In genomic region chr19:12545267-12545666, GRCh38 we compare ENCODE assay signal across 27 cellular contexts. TPM values are rescaled to one million over a fixed set of nuclear protein-coding genes. Genes with fewer than 3 reads are reported as not detected.
DNase-seq lines count a peak whose midpoint lies in the region; ATAC-seq and TF ChIP-seq lines count a peak whose summit lies in the region.
"Had no signal": no experiment of that assay in that cellular context is flagged by ENCODE, and none has a peak within 500 bp of the region (broad histone marks: within the 10 kb centered on the region; RNA-seq: fewer than 3 reads in every experiment).

No MANE protein-coding gene starts in this region.

- peaks cover 3% of the 10 kb centered on the region for H3K36me3 ChIP-seq in CD8-positive, alpha-beta T cell (ENCODE audit: insufficient read depth, low read length)
- H3K36me3 ChIP-seq: breast epithelium, ovary had no signal

- POLR2A ChIA-PET in CD8-positive, alpha-beta T cell (lab: Charles Lee): no interaction called here
- POLR2A ChIA-PET in naive thymus-derived CD8-positive, alpha-beta T cell (lab: Charles Lee): no interaction called here

- CTCF ChIA-PET in CD8-positive, alpha-beta T cell (lab: Charles Lee): interaction anchor here (1.3 kb wide), 1 partner anchor 18 kb away, joined by 3 read pairs; no protein-coding TSS in a partner anchor

- TF ChIP-seq CTCF in CD8-positive, alpha-beta T cell (IDR thresholded peaks at IDR 0.05): no peak

- intact Hi-C loops in CD8-positive, alpha-beta T cell (cut with DNase I, micrococcal nuclease): no loop called here

- H3K27ac ChIP-seq in CD8-positive, alpha-beta T cell (ENCODE audit: low read depth, low read length): no peak overlapping the region
- H3K27ac ChIP-seq: lower lobe of right lung, ovary, SK-N-MC, thyroid gland had no signal

- in situ Hi-C loops in KBM-7 (cut with MboI; ENCODE audit: low pct_unique_long_range_greater_than_20kb, low sequenced_read_pairs): no loop called here

- H3K27ac Mint-ChIP-seq in CD8-positive, alpha-beta T cell: peak overlapping the region; percentile 47
- H3K27ac Mint-ChIP-seq in naive thymus-derived CD8-positive, alpha-beta T cell: peak overlapping the region in 7 of 10 donors; percentile 6 to 76 (median 60)
- H3K27ac Mint-ChIP-seq: activated T-helper 1 cell treated with anti-CD3 and anti-CD28 coated beads, Interleukin-12 subunit alpha, Interleukin-12 subunit beta, Interleukin-2, Interleukin-4 antibody, amounts not matched to agents 30 ng/mL and 10 ng/mL and 1 ng/mL, durations not matched to agents 14 hours and 24 hours and 36 hours; T-helper 1 cell treated with Interleukin-12 subunit alpha and Interleukin-12 subunit beta and Interleukin-4 antibody, amounts not matched to agents 30 μg/mL and 1 μg/mL, for 36 hours had no signal

- no peaks in the 10 kb centered on the region for H3K27me3 ChIP-seq in CD8-positive, alpha-beta T cell (ENCODE audit: insufficient read depth, low read length)
- H3K27me3 ChIP-seq: breast epithelium, ovary, thyroid gland had no signal

- H3K36me3 Mint-ChIP-seq in CD8-positive, alpha-beta T cell: peaks cover 51% of the 10 kb centered on the region
- peaks cover 10 to 69% (median 22%) of the 10 kb centered on the region in 3 donors for H3K36me3 Mint-ChIP-seq in naive thymus-derived CD8-positive, alpha-beta T cell

- H3K27me3 Mint-ChIP-seq in CD8-positive, alpha-beta T cell (ENCODE audit: low read depth): no peaks in the 10 kb centered on the region
- no peaks in the 10 kb centered on the region for H3K27me3 Mint-ChIP-seq in naive thymus-derived CD8-positive, alpha-beta T cell

- H3K4me3 Mint-ChIP-seq in CD8-positive, alpha-beta T cell: no peak overlapping the region
- H3K4me3 Mint-ChIP-seq in naive thymus-derived CD8-positive, alpha-beta T cell: peak overlapping the region in 2 of 10 donors; percentile 3 to 37
- H3K4me3 Mint-ChIP-seq: activated T-helper 1 cell treated with anti-CD3 and anti-CD28 coated beads, Interleukin-12 subunit alpha, Interleukin-12 subunit beta, Interleukin-2, Interleukin-4 antibody, amounts not matched to agents 30 ng/mL and 10 ng/mL and 1 ng/mL, durations not matched to agents 14 hours and 24 hours and 36 hours; neural crest cell; T-helper 1 cell treated with Interleukin-12 subunit alpha and Interleukin-12 subunit beta and Interleukin-4 antibody, amounts not matched to agents 30 μg/mL and 1 μg/mL, for 36 hours had no signal

- DNase-seq in activated CD8-positive, alpha-beta memory T cell treated with anti-CD3 and anti-CD28 coated beads for 24 hours: peak; percentile 28
- no peak for DNase-seq in activated CD8-positive, alpha-beta memory T cell treated with anti-CD3 and anti-CD28 coated beads, Interleukin-2, amount 50 U/mL, for 4 hours
- DNase-seq in CD8-positive, alpha-beta T cell: no peak
- DNase-seq in naive thymus-derived CD8-positive, alpha-beta T cell: no peak
- DNase-seq in KBM-7: no peak
- DNase-seq: activated CD4-positive, alpha-beta T cell treated with anti-CD3 and anti-CD28 coated beads for 4 hours; activated naive CD4-positive, alpha-beta T cell treated with anti-CD3 and anti-CD28 coated beads, Interleukin-2, amount 50 U/mL, for 16 hours; DMS 273 treated with DMSO at 0.1 percent for 48 hours; GM23248; lower lobe of right lung; NCI-H146; NCI-H2107; NCI-H345; NCI-H69; ovary; PC-3; small intestine; stimulated activated CD4-positive, alpha-beta T cell treated with anti-CD3 and anti-CD28 coated beads, Interleukin-1b, Interleukin-23, amount 100 ng/mL, for 48 hours; thyroid gland had no signal

- H3K4me1 ChIP-seq in CD8-positive, alpha-beta T cell (ENCODE audit: insufficient read depth, low read length): peaks cover 16% of the 10 kb centered on the region

- no peaks in the 10 kb centered on the region for H3K9me3 ChIP-seq in CD8-positive, alpha-beta T cell (ENCODE audit: low read length)
- H3K9me3 ChIP-seq: ovary, thyroid gland had no signal

- H3K4me1 Mint-ChIP-seq in CD8-positive, alpha-beta T cell (ENCODE audit: low read depth): peaks cover 58% of the 10 kb centered on the region
- peaks cover 28 to 65% (median 61%) of the 10 kb centered on the region in 4 donors for H3K4me1 Mint-ChIP-seq in naive thymus-derived CD8-positive, alpha-beta T cell

- ATAC-seq in CD8-positive, alpha-beta T cell: no peak
- ATAC-seq in esophagus mucosa (peak; percentile 56), GM19467 (IDR thresholded peaks at IDR 0.05; ENCODE audit: unreplicated experiment) (no peak), HG02885 (IDR thresholded peaks at IDR 0.05; ENCODE audit: poor library complexity, unreplicated experiment) (no peak)
- no peak for ATAC-seq in naive thymus-derived CD8-positive, alpha-beta T cell
- ATAC-seq: PC-3 had no signal

- peaks cover 9% of the 10 kb centered on the region for H3K9me3 Mint-ChIP-seq in CD8-positive, alpha-beta T cell
- H3K9me3 Mint-ChIP-seq in naive thymus-derived CD8-positive, alpha-beta T cell: peaks cover 0 to 8% (median 0%) of the 10 kb centered on the region in 9 donors

- H3K4me3 ChIP-seq in CD8-positive, alpha-beta T cell (ENCODE audit: low read depth, low read length): no peak overlapping the region
- H3K4me3 ChIP-seq: breast epithelium, GM23248, lower lobe of right lung, ovary, SK-N-MC, thyroid gland had no signal

RNA-seq across cellular contexts. Expression of gene ZNF564, which starts 6.0 kb away (rescaled TPM):
- 10 to 100 TPM; 17.8 to 18.2 TPM for total RNA-seq in CD8-positive, alpha-beta T cell
- total RNA-seq in esophagus mucosa: 4.1 TPM
- 10 to 100 TPM; 35.4 to 38.4 TPM for total RNA-seq in naive thymus-derived CD8-positive, alpha-beta T cell
- 10 to 100 TPM in 2 of 3 donors, 1 to 10 TPM in 1; 8.9 to 12.3 (median 10.0) TPM for polyA plus RNA-seq in naive thymus-derived CD8-positive, alpha-beta T cell
